8 cellular contexts compared by ENCODE assay signal in the genomic region with DNA sequence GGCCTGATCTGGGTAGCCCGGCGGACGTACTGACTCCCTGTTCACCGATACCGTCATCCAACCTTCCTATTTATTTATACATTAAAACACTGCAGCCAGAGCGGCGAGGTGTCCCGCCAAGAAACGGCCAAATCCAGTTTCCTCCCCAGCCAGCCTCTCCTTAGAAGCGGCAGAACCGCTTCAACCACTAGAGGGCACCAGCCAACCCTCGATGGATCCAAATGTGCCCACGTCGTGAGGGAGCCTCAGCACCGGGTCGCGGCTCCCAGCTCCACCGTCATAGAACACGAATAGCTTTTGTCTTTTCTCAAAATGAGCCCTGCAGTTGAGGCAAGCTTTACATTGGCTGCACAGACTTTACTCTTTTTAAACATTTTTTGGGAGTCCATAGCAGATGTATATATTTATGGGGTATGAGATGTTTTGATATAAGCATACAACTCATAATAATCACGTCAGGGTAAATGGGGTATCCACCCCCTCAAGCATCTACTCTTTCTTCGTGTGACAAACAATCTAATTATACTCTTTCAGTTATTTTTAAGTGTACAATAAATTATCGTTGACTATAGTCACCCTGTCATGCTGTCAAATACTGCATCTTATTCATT.
DNase-seq lines count a peak whose midpoint lies in the region; TF ChIP-seq lines count a peak whose summit lies in the region.

No MANE protein-coding gene starts in this region.

- peak; percentile 84 for TF ChIP-seq CTCF in LNCaP clone FGC (IDR thresholded peaks at IDR 0.05; ENCODE audit: control insufficient read depth, extremely low read depth, insufficient read depth)

- no peak overlapping the region for H3K4me3 ChIP-seq in LNCaP clone FGC (ENCODE audit: low read depth, low read length)

- DNase-seq in ELF-1 (ENCODE audit: low read depth, low spot score): peak; percentile 89
- DNase-seq in GOT3 (lab: John Stamatoyannopoulos, UW): peak; percentile 2
- peak; percentile 65 for DNase-seq in LNCaP clone FGC (ENCODE audit: low read depth)
- DNase-seq in SIG-M5 (lab: John Stamatoyannopoulos, UW): peak; percentile 5
- peak; percentile 56 for DNase-seq in activated effector memory CD4-positive, alpha-beta T cell treated with Interleukin-2 at 50 U/mL for 16 hours
- DNase-seq in foreskin melanocyte: peak; percentile 73
- DNase-seq in nucleus accumbens (lab: John Stamatoyannopoulos, UW): peak in 53 of 56 donors; percentile 2 to 88 (median 47)
- DNase-seq in superior temporal gyrus (ENCODE audit: extremely low spot score): peak; percentile 90

Comparison
In these comparisons a context has a peak if more than half of its experiments do, and no peak if none do; other contexts are left out.
1. DNase-seq: peak in every context shown above with its lines; median percentile 90 in superior temporal gyrus; 89 in ELF-1; 73 in foreskin melanocyte; 65 in LNCaP clone FGC; 56 in activated effector memory CD4-positive, alpha-beta T cell treated with Interleukin-2 at 50 U/mL for 16 hours; 47 in nucleus accumbens; 5 in SIG-M5; 2 in GOT3.